ENCODE assay signal across 11 cellular contexts in the genomic region with DNA sequence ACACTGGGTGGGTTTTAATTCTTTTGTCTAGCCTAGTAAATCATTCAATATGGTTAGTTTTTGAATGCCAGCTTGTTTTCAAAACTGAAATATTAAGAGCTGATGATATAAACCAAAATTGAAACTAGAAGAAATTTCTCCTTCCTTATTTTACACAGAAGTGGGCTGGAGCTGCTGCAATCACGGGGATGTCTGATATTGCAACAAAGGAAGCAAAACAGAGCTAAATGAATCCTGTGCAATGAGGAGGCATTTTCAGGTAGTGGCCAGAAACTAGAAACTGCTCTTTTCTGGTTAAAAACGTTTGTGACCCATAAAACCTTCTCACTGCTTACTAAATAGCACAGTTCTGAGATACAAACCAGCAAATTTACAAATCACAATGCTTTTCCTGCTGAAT.
DNase-seq lines count a peak whose midpoint lies in the region; ATAC-seq and TF ChIP-seq lines count a peak whose summit lies in the region.
"Had no signal": no experiment of that assay in that cellular context is flagged by ENCODE, and none has a peak within 500 bp of the region (broad histone marks: within the 10 kb centered on the region; RNA-seq: fewer than 3 reads in every experiment).

No MANE protein-coding gene starts in this region.

- no peak overlapping the region for H3K27ac ChIP-seq in effector memory CD4-positive, alpha-beta T cell (ENCODE audit: insufficient read depth, low read length, poor library complexity, severe bottlenecking)

- H3K36me3 Mint-ChIP-seq in effector memory CD8-positive, alpha-beta T cell (ENCODE audit: insufficient read depth), result no peaks in the 10 kb centered on the region
- H3K36me3 Mint-ChIP-seq: CD4-positive, CD25-positive, alpha-beta regulatory T cell had no signal

- no peaks in the 10 kb centered on the region for H3K27me3 Mint-ChIP-seq in effector memory CD8-positive, alpha-beta T cell
- H3K27me3 Mint-ChIP-seq: CD4-positive, CD25-positive, alpha-beta regulatory T cell had no signal

- no peaks in the 10 kb centered on the region for H3K4me1 Mint-ChIP-seq in effector memory CD8-positive, alpha-beta T cell (ENCODE audit: low read depth in 2 of 2)
- H3K4me1 Mint-ChIP-seq: CD4-positive, CD25-positive, alpha-beta regulatory T cell had no signal

- no peaks in the 10 kb centered on the region for H3K27me3 ChIP-seq in effector memory CD4-positive, alpha-beta T cell (replicated peaks; ENCODE audit: control insufficient read depth, insufficient read depth, low read length, poor library complexity, severe bottlenecking)

- DNase-seq in effector memory CD8-positive, alpha-beta T cell, result no peak
- no peak for DNase-seq in NCI-H2107 treated with DMSO at 0.1 percent for 48 hours (lab: John Stamatoyannopoulos, UW; ENCODE audit: unreplicated experiment)
- no peak for DNase-seq in effector memory CD4-positive, alpha-beta T cell
- no peak for DNase-seq in T-helper 2 cell
- no peak for DNase-seq in inferior parietal cortex (ENCODE audit: extremely low spot score)
- DNase-seq: CD4-positive, CD25-positive, alpha-beta regulatory T cell; H7 had no signal

- TF ChIP-seq POLR2A in GM18505 (IDR thresholded peaks at IDR 0.05; ENCODE audit: borderline replicate concordance, extremely low read depth, insufficient read depth, insufficient read length), result no peak

- ATAC-seq in GM18505 (IDR thresholded peaks at IDR 0.05; ENCODE audit: unreplicated experiment), result peak; percentile 96
- peak; percentile 94 for ATAC-seq in GM21528 (IDR thresholded peaks at IDR 0.05; ENCODE audit: low FRiP score, unreplicated experiment)
- peak; percentile 85 for ATAC-seq in HG03342 (IDR thresholded peaks at IDR 0.05; ENCODE audit: unreplicated experiment)
- ATAC-seq in effector memory CD8-positive, alpha-beta T cell (replicated peaks), result peak; percentile 26
- ATAC-seq: Panc1 had no signal

- no peaks in the 10 kb centered on the region for H3K4me1 ChIP-seq in effector memory CD4-positive, alpha-beta T cell (ENCODE audit: control insufficient read depth, insufficient read depth, low read length, poor library complexity, severe bottlenecking)

- no peaks in the 10 kb centered on the region for H3K36me3 ChIP-seq in effector memory CD4-positive, alpha-beta T cell (ENCODE audit: control insufficient read depth, insufficient read depth, low read length)

- no peaks in the 10 kb centered on the region for H3K9me3 ChIP-seq in effector memory CD4-positive, alpha-beta T cell (ENCODE audit: control insufficient read depth, low read length)

- no peak overlapping the region for H3K27ac Mint-ChIP-seq in effector memory CD8-positive, alpha-beta T cell
- H3K27ac Mint-ChIP-seq: CD4-positive, CD25-positive, alpha-beta regulatory T cell had no signal

- no peak overlapping the region for H3K4me3 ChIP-seq in effector memory CD4-positive, alpha-beta T cell (ENCODE audit: insufficient read depth, low read depth, low read length, poor library complexity, severe bottlenecking)

- peaks cover 0 to 1% of the 10 kb centered on the region in 2 donors for H3K9me3 Mint-ChIP-seq in effector memory CD8-positive, alpha-beta T cell

- no peak overlapping the region for H3K4me3 Mint-ChIP-seq in effector memory CD8-positive, alpha-beta T cell
- H3K4me3 Mint-ChIP-seq: CD4-positive, CD25-positive, alpha-beta regulatory T cell had no signal

Comparison
In these comparisons a context has a peak if more than half of its experiments do, and no peak if none do; other contexts are left out.
1. ATAC-seq: peak in every context shown above with its lines; median percentile 96 in GM18505; 94 in GM21528; 85 in HG03342; 26 in effector memory CD8-positive, alpha-beta T cell.